ENCODE assay signal across 8 cellular contexts in genomic region chr1:1745651-1746565, GRCh38. TPM values are rescaled to one million over a fixed set of nuclear protein-coding genes. Genes with fewer than 3 reads are reported as not detected.
DNase-seq lines count a peak whose midpoint lies in the region; ATAC-seq lines count a peak whose summit lies in the region.
"Not testable (repeated sequence)": the region's sequence is repeated elsewhere in the genome, so short reads cannot be mapped to it uniquely, and the experiment has no call there.

No MANE protein-coding gene starts in this region.

- peak overlapping the region; percentile 27 for H3K4me3 ChIP-seq in SJSA1

- peak overlapping the region in 1 of 3 donors; percentile 97 for H3K27ac Mint-ChIP-seq in IgD-negative memory B cell
- H3K27ac Mint-ChIP-seq in natural killer cell treated with Interleukin-12 subunit alpha and Interleukin-12 subunit beta and Interleukin-15 and Interleukin-18, amount 100 ng/mL, for 72 hours, result peak overlapping the region in 1 of 2 donors; percentile 70

- not testable (repeated sequence) for H3K36me3 ChIP-seq in SJSA1

- not testable (repeated sequence) for H3K27me3 ChIP-seq in SJSA1 (replicated peaks)

- H3K4me1 ChIP-seq in SJSA1 (replicated peaks), result not testable (repeated sequence)

- peak overlapping the region in 3 of 4 donors; percentile 70 to 86 (median 76) for H3K4me3 Mint-ChIP-seq in IgD-negative memory B cell
- H3K4me3 Mint-ChIP-seq in natural killer cell treated with Interleukin-12 subunit alpha and Interleukin-12 subunit beta and Interleukin-15 and Interleukin-18, amount 100 ng/mL, for 72 hours, result peak overlapping the region; percentile 66

- not testable (repeated sequence) for H3K27me3 Mint-ChIP-seq in IgD-negative memory B cell; natural killer cell treated with Interleukin-12 subunit alpha and Interleukin-12 subunit beta and Interleukin-15 and Interleukin-18, amount 100 ng/mL, for 72 hours

- peak overlapping the region; percentile 64 for H3K27ac ChIP-seq in SJSA1

- H3K4me1 Mint-ChIP-seq in IgD-negative memory B cell; natural killer cell treated with Interleukin-12 subunit alpha and Interleukin-12 subunit beta and Interleukin-15 and Interleukin-18, amount 100 ng/mL, for 72 hours (ENCODE audit: low read depth in 2 of 2): not testable (repeated sequence)

- H3K36me3 Mint-ChIP-seq in IgD-negative memory B cell; natural killer cell treated with Interleukin-12 subunit alpha and Interleukin-12 subunit beta and Interleukin-15 and Interleukin-18, amount 100 ng/mL, for 72 hours: not testable (repeated sequence)

- H3K9me3 ChIP-seq in SJSA1 (replicated peaks), result not testable (repeated sequence)

- H3K9me3 Mint-ChIP-seq in IgD-negative memory B cell; natural killer cell treated with Interleukin-12 subunit alpha and Interleukin-12 subunit beta and Interleukin-15 and Interleukin-18, amount 100 ng/mL, for 72 hours: not testable (repeated sequence)

- peak; percentile 30 for DNase-seq in DMS153 treated with DMSO at 0.1 percent for 48 hours (lab: John Stamatoyannopoulos, UW; ENCODE audit: unreplicated experiment)
- peak; percentile 70 to 71 for DNase-seq in SJSA1 (ENCODE audit: low read depth in 1 of 2, low spot score in 2 of 2)
- peak; percentile 83 for DNase-seq in activated gamma-delta T cell (lab: John Stamatoyannopoulos, UW)
- DNase-seq in fibroblast of peridontal ligament (ENCODE audit: extremely low read depth), result peak; percentile 60
- DNase-seq in natural killer cell treated with Interleukin-12 subunit alpha and Interleukin-12 subunit beta and Interleukin-15 and Interleukin-18, amount 100 ng/mL, for 72 hours (ENCODE audit: low spot score), result peak; percentile 76
- DNase-seq in stimulated activated CD8-positive, alpha-beta memory T cell treated with anti-CD3 and anti-CD28 coated beads, Interleukin-7, amount 100 ng/mL, for 1 hour (ENCODE audit: low read depth in 2 of 2), result peak; percentile 64 to 86

- peak; percentile 52 for ATAC-seq in GM21825 (IDR thresholded peaks at IDR 0.05; ENCODE audit: unreplicated experiment)
- ATAC-seq in natural killer cell treated with Interleukin-12 subunit alpha and Interleukin-12 subunit beta and Interleukin-15 and Interleukin-18, amount 100 ng/mL, for 72 hours, result peak; percentile 85 to 89

RNA-seq across cellular contexts. Expression of gene CDK11A, which starts 21.8 kb away (rescaled TPM):
- 20.7 TPM for polyA plus RNA-seq in IgD-negative memory B cell
- total RNA-seq in SJSA1 (2014; rRNA removed; shearing (Covaris generic)), result 11.8 and 22.6 TPM in 2 replicates
- total RNA-seq in natural killer cell treated with Interleukin-12 subunit alpha and Interleukin-12 subunit beta and Interleukin-15 and Interleukin-18, amount 100 ng/mL, for 72 hours, result 100 to 1,000 TPM in 1 of 2 donors, 10 to 100 TPM in 1; 75.9 to 129 TPM

RNA-seq across cellular contexts. Expression of gene NADK, which starts 32.4 kb away (rescaled TPM):
- polyA plus RNA-seq in IgD-negative memory B cell, result 55.6 TPM
- 50.4 and 62.1 TPM in 2 replicates for total RNA-seq in SJSA1 (2014; rRNA removed; shearing (Covaris generic))
- total RNA-seq in natural killer cell treated with Interleukin-12 subunit alpha and Interleukin-12 subunit beta and Interleukin-15 and Interleukin-18, amount 100 ng/mL, for 72 hours, result 100 to 1,000 TPM in 1 of 2 donors, 10 to 100 TPM in 1; 89.1 to 145 TPM

RNA-seq across cellular contexts. Expression of gene SLC35E2B, which starts 53.3 kb away (rescaled TPM):
- polyA plus RNA-seq in IgD-negative memory B cell, result 41.0 TPM
- 8.9 and 13.1 TPM in 2 replicates for total RNA-seq in SJSA1 (2014; rRNA removed; shearing (Covaris generic))
- total RNA-seq in natural killer cell treated with Interleukin-12 subunit alpha and Interleukin-12 subunit beta and Interleukin-15 and Interleukin-18, amount 100 ng/mL, for 72 hours, result 10 to 100 TPM; 32.8 to 34.6 TPM

Comparison
In these comparisons a context has a peak if more than half of its experiments do, and no peak if none do; other contexts are left out.
1. Peak in every context shown above with its lines: DNase-seq, ATAC-seq, H3K4me3 ChIP-seq and H3K27ac ChIP-seq.
2. DNase-seq: peak in every context shown above with its lines; median percentile 83 in activated gamma-delta T cell; 76 in natural killer cell treated with Interleukin-12 subunit alpha and Interleukin-12 subunit beta and Interleukin-15 and Interleukin-18, amount 100 ng/mL, for 72 hours; 75 in stimulated activated CD8-positive, alpha-beta memory T cell treated with anti-CD3 and anti-CD28 coated beads, Interleukin-7, amount 100 ng/mL, for 1 hour; 70 in SJSA1; 60 in fibroblast of peridontal ligament; 30 in DMS153 treated with DMSO at 0.1 percent for 48 hours.